ENCODE assay signal across 19 cellular contexts in the genomic region with DNA sequence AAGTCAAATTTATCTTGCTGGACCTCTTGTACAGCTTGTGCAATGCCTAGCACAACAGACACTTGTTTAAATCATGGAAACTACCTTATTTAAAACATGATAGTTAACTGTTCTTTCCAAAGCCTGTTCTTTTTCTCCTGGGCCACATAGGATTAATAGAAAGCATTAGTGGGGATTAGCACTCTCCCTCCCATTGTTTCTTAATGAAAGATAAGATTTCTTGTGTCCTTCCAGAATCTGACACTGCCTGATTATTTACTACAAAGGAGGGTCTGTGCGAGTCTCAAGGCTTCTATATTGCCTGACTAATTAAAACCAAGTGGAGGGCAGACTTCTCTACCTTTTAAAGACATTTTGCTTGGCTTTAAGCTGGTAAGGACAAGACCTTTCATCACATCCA. TPM values are rescaled to one million over a fixed set of nuclear protein-coding genes. Genes with fewer than 3 reads are reported as not detected.
"Had no signal": no experiment of that assay in that cellular context is flagged by ENCODE, and none has a peak within 500 bp of the region (broad histone marks: within the 10 kb centered on the region; RNA-seq: fewer than 3 reads in every experiment).

No MANE protein-coding gene starts in this region.

- H3K36me3 Mint-ChIP-seq: IgD-negative memory B cell had no signal

- H3K9me3 Mint-ChIP-seq: IgD-negative memory B cell had no signal

- H3K4me3 ChIP-seq: K562, SJSA1, SK-N-MC had no signal

- H3K4me3 Mint-ChIP-seq: IgD-negative memory B cell had no signal

- H3K4me1 Mint-ChIP-seq: IgD-negative memory B cell had no signal

- ATAC-seq: K562 had no signal

- DNase-seq: Kasumi-1, MM.1S, NCI-H1092 treated with DMSO at 0.1 percent for 48 hours, NCI-H1436, NCI-H187 treated with DMSO at 0.1 percent for 48 hours, NCI-H2081, NCI-H2107, NCI-H2227 treated with DMSO at 0.1 percent for 48 hours, NCI-H526, Right ventricle myocardium superior, RPMI8226, SIG-M5 had no signal

- H3K27ac Mint-ChIP-seq: IgD-negative memory B cell had no signal

RNA-seq across cellular contexts. Expression of a gene that starts 17.3 kb away (rescaled TPM):
- total RNA-seq: HT1080, K562, M059J, NCI-H460, Right ventricle myocardium superior, SJSA1 had no signal

RNA-seq across cellular contexts. Expression of a gene that starts 53.3 kb away (rescaled TPM):
- total RNA-seq: HT1080, K562, M059J, NCI-H460, Right ventricle myocardium superior, SJSA1 had no signal
